In the genomic region with DNA sequence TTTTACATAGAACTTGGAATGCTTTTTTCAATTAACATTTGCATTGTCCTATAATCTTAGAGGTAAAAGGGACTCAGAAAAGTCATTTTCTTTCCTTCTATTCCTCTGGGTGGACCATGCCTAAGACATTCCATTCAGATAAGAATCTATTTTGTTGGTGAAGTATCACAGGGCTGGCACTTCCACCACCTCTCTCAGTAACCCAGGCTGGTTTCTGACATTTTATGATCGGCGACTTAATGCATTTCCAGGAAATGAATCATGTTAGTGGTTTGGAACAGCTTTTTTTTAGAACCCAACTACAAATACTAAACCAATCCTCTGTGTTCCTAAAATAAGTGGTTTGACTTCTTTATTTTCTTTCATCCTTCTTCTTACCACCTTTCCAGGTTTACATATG, we compare ENCODE assay signal across 12 cellular contexts. TPM values are rescaled to one million over a fixed set of nuclear protein-coding genes. Genes with fewer than 3 reads are reported as not detected.
DNase-seq lines count a peak whose midpoint lies in the region; ATAC-seq and TF ChIP-seq lines count a peak whose summit lies in the region.
"Had no signal": no experiment of that assay in that cellular context is flagged by ENCODE, and none has a peak within 500 bp of the region (broad histone marks: within the 10 kb centered on the region; RNA-seq: fewer than 3 reads in every experiment).

No MANE protein-coding gene starts in this region.

- 57% methylated on average over 2 of the region's 2 CpGs for WGBS in esophagus muscularis mucosa

- no peaks in the 10 kb centered on the region for H3K9me3 ChIP-seq in breast epithelium
- H3K9me3 ChIP-seq in SJCRH30 (replicated peaks): no peaks in the 10 kb centered on the region
- H3K9me3 ChIP-seq in esophagus muscularis mucosa: no peaks in the 10 kb centered on the region

- peaks cover 13% of the 10 kb centered on the region for H3K4me1 Mint-ChIP-seq in MCF 10A (ENCODE audit: insufficient read depth, unreplicated experiment)

- ATAC-seq in GM18498 (IDR thresholded peaks at IDR 0.05; ENCODE audit: unreplicated experiment) (no peak), HG03280 (IDR thresholded peaks at IDR 0.05; ENCODE audit: unreplicated experiment) (no peak)

- no peak for TF ChIP-seq EP300 in esophagus muscularis mucosa (IDR thresholded peaks at IDR 0.05)

- no peaks in the 10 kb centered on the region for H3K4me1 ChIP-seq in breast epithelium
- H3K4me1 ChIP-seq in SJCRH30: peaks cover 31% of the 10 kb centered on the region
- H3K4me1 ChIP-seq in esophagus muscularis mucosa: no peaks in the 10 kb centered on the region

- intact Hi-C loops in MCF 10A (cut with micrococcal nuclease) (no loop called here), breast epithelium (cut with DNase I; ENCODE audit: low total_unique reads) (no loop called here), esophagus muscularis mucosa (cut with DNase I) (no loop called here)

- TF ChIP-seq CTCF in MCF 10A (IDR thresholded peaks at IDR 0.05; ENCODE audit: unreplicated experiment) (no peak), breast epithelium (IDR thresholded peaks at IDR 0.05) (no peak), esophagus muscularis mucosa (IDR thresholded peaks at IDR 0.05) (no peak)

- H3K36me3 Mint-ChIP-seq in MCF 10A (ENCODE audit: insufficient read depth, unreplicated experiment): peaks cover 4% of the 10 kb centered on the region
- H3K36me3 Mint-ChIP-seq: activated naive CD4-positive, alpha-beta T cell treated with anti-CD3 and anti-CD28 coated beads, Interleukin-2, amount 50 U/mL, for 24 hours had no signal

- DNase-seq in MCF 10A (ENCODE audit: unreplicated experiment) (peak; percentile 54), breast epithelium (ENCODE audit: low spot score in 2 of 2) (no peak), SJCRH30 (peak; percentile 19 to 42), esophagus muscularis mucosa (ENCODE audit: extremely low spot score) (peak; percentile 21), NCI-H82 (lab: John Stamatoyannopoulos, UW) (no peak), NCI-H1694 (lab: John Stamatoyannopoulos, UW) (no peak)
- DNase-seq: CD8-positive, alpha-beta memory T cell; NCI-H146; posterior cingulate gyrus had no signal

- H3K27ac Mint-ChIP-seq in MCF 10A (ENCODE audit: low read depth, unreplicated experiment): no peak overlapping the region
- H3K27ac Mint-ChIP-seq: activated naive CD4-positive, alpha-beta T cell treated with anti-CD3 and anti-CD28 coated beads, Interleukin-2, amount 50 U/mL, for 24 hours had no signal

- TF ChIP-seq POLR2A in breast epithelium (IDR thresholded peaks at IDR 0.05) (no peak), esophagus muscularis mucosa (IDR thresholded peaks at IDR 0.05; ENCODE audit: low read depth) (no peak)

- H3K4me3 ChIP-seq in breast epithelium: no peak overlapping the region
- no peak overlapping the region for H3K4me3 ChIP-seq in SJCRH30
- H3K4me3 ChIP-seq in esophagus muscularis mucosa: no peak overlapping the region

- H3K9me3 Mint-ChIP-seq in MCF 10A (ENCODE audit: unreplicated experiment): no peaks in the 10 kb centered on the region
- H3K9me3 Mint-ChIP-seq: activated naive CD4-positive, alpha-beta T cell treated with anti-CD3 and anti-CD28 coated beads, Interleukin-2, amount 50 U/mL, for 24 hours had no signal

- no peaks in the 10 kb centered on the region for H3K27me3 Mint-ChIP-seq in MCF 10A (ENCODE audit: insufficient read depth, unreplicated experiment)

- H3K36me3 ChIP-seq in breast epithelium: no peaks in the 10 kb centered on the region
- H3K36me3 ChIP-seq in SJCRH30: peaks cover 5% of the 10 kb centered on the region; the same call in 1 of the 2 replicates
- no peaks in the 10 kb centered on the region for H3K36me3 ChIP-seq in esophagus muscularis mucosa

- CTCF ChIA-PET in MCF 10A (lab: Yijun Ruan, JAX): interaction anchor here (0.6 to 1.3 kb wide), 4 partner anchors 30 to 402 kb away, joined by 3 to 5 read pairs (median 4); a partner anchor contains a TSS

- H3K4me3 Mint-ChIP-seq in MCF 10A (ENCODE audit: unreplicated experiment): no peak overlapping the region
- H3K4me3 Mint-ChIP-seq: activated naive CD4-positive, alpha-beta T cell treated with anti-CD3 and anti-CD28 coated beads, Interleukin-2, amount 50 U/mL, for 24 hours had no signal

- no TSS peak for BruUV-seq in MCF 10A (replicated peaks; lab: Mats Ljungman, UMichigan)

- H3K27ac ChIP-seq in breast epithelium: no peak overlapping the region
- no peak overlapping the region; the same call in 1 of the 2 replicates for H3K27ac ChIP-seq in SJCRH30
- H3K27ac ChIP-seq in esophagus muscularis mucosa (replicated peaks in 1 of 4): no peak overlapping the region

- POLR2A ChIA-PET in MCF 10A (lab: Yijun Ruan, JAX): interaction anchor here (1.5 kb wide), 1 partner anchor 10 kb away, joined by 4 read pairs; no protein-coding TSS in a partner anchor

- H3K27me3 ChIP-seq in breast epithelium (peaks cover 0 to 8% of the 10 kb centered on the region in 2 donors), SJCRH30 (no peaks in the 10 kb centered on the region), esophagus muscularis mucosa (peaks cover 0 to 7% (median 2%) of the 10 kb centered on the region in 4 donors)

RNA-seq across cellular contexts. Expression of a gene that starts 27.0 kb away (rescaled TPM):
- total RNA-seq in MCF 10A (2022) (1.6 and 2.5 TPM in 2 replicates), breast epithelium (under 1 TPM; 0.15 to 0.66 (median 0.48) TPM), esophagus muscularis mucosa (not detected)
- total RNA-seq in SJCRH30 (2014; rRNA removed; shearing (Covaris generic)): 10.4 and 10.9 TPM in 2 replicates

Comparison
In these comparisons a context has a peak if more than half of its experiments do, and no peak if none do; other contexts are left out.
1. DNase-seq: peak in MCF 10A (single experiment), SJCRH30 (2 of 2) and esophagus muscularis mucosa (single experiment); none in breast epithelium (0 of 2), NCI-H82 (single experiment) and NCI-H1694 (single experiment).